In the genomic region with DNA sequence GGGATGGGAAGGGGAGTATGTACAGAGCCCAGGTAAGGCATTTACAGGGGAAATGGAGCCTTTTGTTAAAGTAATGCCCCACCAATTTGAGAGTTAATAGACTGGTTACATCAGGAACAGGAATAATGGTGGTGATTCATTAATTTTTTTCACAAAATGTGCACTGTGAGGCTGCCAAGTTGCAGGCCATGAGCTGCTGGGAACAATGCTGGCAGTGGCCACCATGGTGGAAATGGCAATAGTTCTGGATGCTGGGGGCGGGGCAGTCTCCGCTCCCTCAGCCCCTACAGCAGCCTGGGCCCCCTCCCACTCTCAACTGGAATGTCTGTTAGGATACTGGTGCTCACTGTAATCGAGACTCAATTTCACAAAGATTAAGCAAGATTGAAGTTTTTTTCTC, we compare ENCODE assay signal across 16 cellular contexts.
"Had no signal": no experiment of that assay in that cellular context is flagged by ENCODE, and none has a peak within 500 bp of the region (broad histone marks: within the 10 kb centered on the region; RNA-seq: fewer than 3 reads in every experiment).

No MANE protein-coding gene starts in this region.

- H3K4me3 ChIP-seq: coronary artery, hepatocyte, lower lobe of right lung, sigmoid colon, thyroid gland had no signal

- FAIRE-seq: keratinocyte had no signal

- H3K27ac ChIP-seq: coronary artery, hepatocyte, lower lobe of right lung, sigmoid colon, thyroid gland had no signal

- DNase-seq: activated CD4-positive, alpha-beta T cell treated with anti-CD3 and anti-CD28 coated beads for 36 hours; activated CD4-positive, alpha-beta T cell treated with anti-CD3 and anti-CD28 coated beads, Interleukin-2, amount 50 U/mL, for 48 hours; activated gamma-delta T cell treated with Interleukin-2 at 50 U/mL for 16 hours; activated T-cell treated with anti-CD3 and anti-CD28 coated beads for 4 hours; effector CD4-positive, alpha-beta T cell; lower lobe of right lung; sigmoid colon; SK-N-SH; stimulated activated naive B cell treated with anti-CD40 and anti-IgM and Interleukin-4, amounts not matched to agents 10 μg/mL and 1 μg/mL and 100 μg/mL, for 72 hours; T-cell; thyroid gland had no signal

- ATAC-seq: activated CD4-positive, alpha-beta T cell treated with anti-CD3 and anti-CD28 coated beads for 36 hours; activated naive CD4-positive, alpha-beta T cell treated with anti-CD3 and anti-CD28 coated beads, Interleukin-2, amount 50 U/mL, for 72 hours; lower lobe of right lung; stimulated activated naive B cell treated with anti-CD40 and anti-IgM and Interleukin-4, amounts not matched to agents 10 μg/mL and 1 μg/mL and 100 μg/mL, for 72 hours; T-cell; WTC11 had no signal

- H3K27me3 ChIP-seq: hepatocyte, sigmoid colon, thyroid gland had no signal
